Comparison of ENCODE assay signal across 16 cellular contexts in the genomic region with DNA sequence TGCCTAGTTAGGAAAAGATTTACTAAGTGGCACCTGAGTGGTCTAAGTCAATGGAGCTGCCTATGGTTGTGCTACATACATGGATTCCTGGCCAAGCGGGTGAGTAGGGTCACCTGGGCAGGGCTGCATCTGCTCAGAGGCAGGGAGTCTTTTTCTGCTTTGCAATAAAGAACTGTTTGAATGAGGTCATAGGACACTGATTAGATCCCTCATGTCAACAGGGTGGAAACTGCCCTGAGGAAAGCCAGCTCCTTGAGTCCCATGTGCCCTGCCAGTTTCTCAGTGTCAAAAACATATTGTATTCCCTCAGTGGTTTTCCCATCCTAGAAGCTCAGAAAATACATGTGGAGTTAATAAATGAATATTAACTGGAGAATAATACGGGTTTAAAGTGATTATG. TPM values are rescaled to one million over a fixed set of nuclear protein-coding genes. Genes with fewer than 3 reads are reported as not detected.
DNase-seq lines count a peak whose midpoint lies in the region; ATAC-seq and TF ChIP-seq lines count a peak whose summit lies in the region.
"Had no signal": no experiment of that assay in that cellular context is flagged by ENCODE, and none has a peak within 500 bp of the region (broad histone marks: within the 10 kb centered on the region; RNA-seq: fewer than 3 reads in every experiment).

No MANE protein-coding gene starts in this region.

- POLR2A ChIA-PET in IMR-90 (lab: Charles Lee; ENCODE audit: unreplicated experiment), result no interaction called here

- no peak overlapping the region for H2BK20ac ChIP-seq in IMR-90 (ENCODE audit: low read depth, low read length)

- H3K4me1 ChIP-seq in IMR-90 (ENCODE audit: control insufficient read depth, insufficient read depth, low read length), result peaks cover 20% of the 10 kb centered on the region
- peaks cover 13 to 43% (median 24%) of the 10 kb centered on the region in 4 donors for H3K4me1 ChIP-seq in stomach
- H3K4me1 ChIP-seq: HAP-1 had no signal

- no peak for TF ChIP-seq RAD21 in IMR-90 (IDR thresholded peaks at IDR 0.05; ENCODE audit: low read length)

- TF ChIP-seq EP300 in stomach (IDR thresholded peaks at IDR 0.05), result no peak

- H3K27ac ChIP-seq in IMR-90 (ENCODE audit: insufficient read depth, low read length) (no peak overlapping the region), epithelial cell of prostate (peak overlapping the region; percentile 83), stomach (no peak overlapping the region)

- no peak overlapping the region for H2AK9ac ChIP-seq in IMR-90 (replicated peaks; ENCODE audit: low read depth, low read length, poor library complexity)

- peak overlapping the region; percentile 20; the same call in 1 of the 2 replicates for H3K18ac ChIP-seq in IMR-90 (ENCODE audit: low read depth, low read length)

- peak overlapping the region; percentile 61; the same call in 1 of the 2 replicates for H2BK120ac ChIP-seq in IMR-90 (ENCODE audit: low read depth, low read length)

- H3K4me3 ChIP-seq in IMR-90 (ENCODE audit: insufficient read depth, low read depth, low read length) (no peak overlapping the region), stomach (no peak overlapping the region)
- H3K4me3 ChIP-seq: HAP-1 had no signal

- no peak overlapping the region for H3K4me2 ChIP-seq in IMR-90 (ENCODE audit: low read depth, low read length)

- H2BK15ac ChIP-seq in IMR-90 (ENCODE audit: low read depth, low read length), result peak overlapping the region; percentile 92; the same call in 2 of the 3 replicates

- H3K79me1 ChIP-seq in IMR-90 (ENCODE audit: low read depth in 1 of 2, low read length in 2 of 2), result no peaks in the 10 kb centered on the region

- no peak for ATAC-seq in IMR-90 (ENCODE audit: low read depth)

- WGBS in IMR-90 (ENCODE audit: extremely low coverage in 2 of 2, insufficient read length in 1 of 2), 2 experiments, result 100% methylated on average over 1 of the region's 2 CpGs; no CpG with 5 or more reads in 1 of the 2 experiments
- WGBS in stomach, 5 donors, result 47 to 74% (median 51%) methylated on average over 2 of the region's 2 CpGs

- peaks cover 5% of the 10 kb centered on the region; the same call in 1 of the 2 replicates for H4K20me1 ChIP-seq in IMR-90 (ENCODE audit: insufficient read depth, low read length)

- no peak overlapping the region for H3K4ac ChIP-seq in IMR-90 (ENCODE audit: low read depth, low read length)

- peak overlapping the region; percentile 11; the same call in 1 of the 2 replicates for H4K91ac ChIP-seq in IMR-90 (ENCODE audit: insufficient read depth, low read depth, low read length)

- dilution Hi-C loops in IMR-90 (cut with HindIII; ENCODE audit: low sequenced_read_pairs, unreplicated experiment), result no loop called here

- no TSS peak for BruUV-seq in IMR-90 (replicated peaks; lab: Mats Ljungman, UMichigan)

- H3K36me3 ChIP-seq in IMR-90 (ENCODE audit: control insufficient read depth, insufficient read depth, low read length) (no peaks in the 10 kb centered on the region), stomach (no peaks in the 10 kb centered on the region)
- H3K36me3 ChIP-seq: HAP-1 had no signal

- peaks cover 8% of the 10 kb centered on the region for H3K9me1 ChIP-seq in IMR-90 (ENCODE audit: insufficient read depth, low read length)

- 0 out of 2 replicates have a peak overlapping the region, but pooled peaks have one; percentile 17 for H2AK5ac ChIP-seq in IMR-90 (ENCODE audit: low read depth, low read length)

- H3K27me3 ChIP-seq in IMR-90 (ENCODE audit: control insufficient read depth, insufficient read depth, low read length), result peaks cover 24% of the 10 kb centered on the region
- peaks cover 0 to 18% (median 11%) of the 10 kb centered on the region in 3 donors for H3K27me3 ChIP-seq in stomach

- no peak for TF ChIP-seq CTCF in IMR-90 (conservative IDR thresholded peaks at IDR 0.05; ENCODE audit: low read depth, low read length)
- no peak for TF ChIP-seq CTCF in stomach (IDR thresholded peaks at IDR 0.05)
- no peak for TF ChIP-seq CTCF in GM10266 (IDR thresholded peaks at IDR 0.05; ENCODE audit: control insufficient read depth, insufficient read depth, low read depth, missing control alignments)

- no peak overlapping the region for H4K8ac ChIP-seq in IMR-90 (ENCODE audit: low read depth in 2 of 2, low read length in 2 of 2)

- H3K23ac ChIP-seq in IMR-90 (ENCODE audit: low read depth, low read length), result no peak overlapping the region

- CTCF ChIA-PET in IMR-90 (lab: Yijun Ruan, JAX), result no interaction called here

- no peak overlapping the region for H2BK5ac ChIP-seq in IMR-90 (ENCODE audit: low read depth, low read length, poor library complexity, severe bottlenecking)

- in situ Hi-C loops in IMR-90 (cut with MboI; ENCODE audit: low sequenced_read_pairs), result no loop called here

- no peak overlapping the region for H3K56ac ChIP-seq in IMR-90 (ENCODE audit: extremely low read depth, insufficient read depth, low read length)

- H2AFZ ChIP-seq in IMR-90 (replicated peaks; ENCODE audit: low read length, poor library complexity), result no peak overlapping the region

- H4K5ac ChIP-seq in IMR-90 (ENCODE audit: low read depth, low read length), result no peak overlapping the region

- intact Hi-C loops in IMR-90 (cut with micrococcal nuclease) (no loop called here), stomach (cut with DNase I; ENCODE audit: low total_unique reads) (loop anchor here (10.0 kb wide), 1 partner anchor 69 kb away; no protein-coding TSS in a partner anchor)

- H3K9ac ChIP-seq in IMR-90 (ENCODE audit: low read depth, low read length), result no peak overlapping the region

- H3K9me3 ChIP-seq in IMR-90 (ENCODE audit: control insufficient read depth, insufficient read depth, low read length), result peaks cover 3% of the 10 kb centered on the region
- no peaks in the 10 kb centered on the region for H3K9me3 ChIP-seq in stomach
- H3K9me3 ChIP-seq: HAP-1 had no signal

- peak; percentile 20 for DNase-seq in NCI-H146 (lab: John Stamatoyannopoulos, UW)
- no peak for DNase-seq in NCI-H146 treated with DMSO at 0.1 percent for 48 hours (lab: John Stamatoyannopoulos, UW; ENCODE audit: unreplicated experiment)
- DNase-seq in IMR-90, result no peak
- no peak for DNase-seq in epithelial cell of prostate (ENCODE audit: low read depth, low spot score)
- peak; percentile 34 for DNase-seq in stomach
- DNase-seq in DMS114 treated with DMSO at 0.1 percent for 48 hours (lab: John Stamatoyannopoulos, UW; ENCODE audit: unreplicated experiment), result no peak
- DNase-seq in GM10266 (ENCODE audit: extremely low spot score), result no peak
- no peak for DNase-seq in GM03348 (ENCODE audit: low spot score)
- DNase-seq: C1 segment of cervical spinal cord, KG1, NCI-H1048, NCI-H1436 treated with DMSO at 0.1 percent for 48 hours, NCI-H2081 treated with DMSO at 0.1 percent for 48 hours, NCI-H524, SHP77 had no signal

- TF ChIP-seq POLR2A in IMR-90 (IDR thresholded peaks at IDR 0.05; ENCODE audit: low read depth, low read length) (no peak), stomach (IDR thresholded peaks at IDR 0.05) (no peak)

- H3K14ac ChIP-seq in IMR-90 (replicated peaks; ENCODE audit: low read depth, low read length), result no peak overlapping the region

TF ChIP-seq in IMR-90, 13 proteins besides CTCF, POLR2A, EP300 and RAD21 (continues in another document):
- TF ChIP-seq BHLHE40 (IDR thresholded peaks at IDR 0.05; ENCODE audit: low read depth, low read length), result no peak
- no peak for TF ChIP-seq FOS (IDR thresholded peaks at IDR 0.05; ENCODE audit: low read depth, low read length)
- TF ChIP-seq NFE2L2 (IDR thresholded peaks at IDR 0.05; ENCODE audit: low read depth, low read length), result no peak
- no peak for TF ChIP-seq SMC3 (IDR thresholded peaks at IDR 0.05; ENCODE audit: low read depth, low read length)
- TF ChIP-seq MXI1 (IDR thresholded peaks at IDR 0.05; ENCODE audit: borderline replicate concordance, low read depth, low read length), result no peak
- no peak for TF ChIP-seq RCOR1 (IDR thresholded peaks at IDR 0.05; ENCODE audit: insufficient replicate concordance, low read length)
- TF ChIP-seq CHD1 (IDR thresholded peaks at IDR 0.05; ENCODE audit: low read depth, low read length), result no peak
- TF ChIP-seq RFX5 (IDR thresholded peaks at IDR 0.05; ENCODE audit: low read depth, low read length), result no peak
- TF ChIP-seq MAZ (IDR thresholded peaks at IDR 0.05; ENCODE audit: borderline replicate concordance, low read depth, low read length), result no peak
- no peak for TF ChIP-seq CEBPB (IDR thresholded peaks at IDR 0.05; ENCODE audit: low read depth, low read length)
- TF ChIP-seq, protein P1, sequence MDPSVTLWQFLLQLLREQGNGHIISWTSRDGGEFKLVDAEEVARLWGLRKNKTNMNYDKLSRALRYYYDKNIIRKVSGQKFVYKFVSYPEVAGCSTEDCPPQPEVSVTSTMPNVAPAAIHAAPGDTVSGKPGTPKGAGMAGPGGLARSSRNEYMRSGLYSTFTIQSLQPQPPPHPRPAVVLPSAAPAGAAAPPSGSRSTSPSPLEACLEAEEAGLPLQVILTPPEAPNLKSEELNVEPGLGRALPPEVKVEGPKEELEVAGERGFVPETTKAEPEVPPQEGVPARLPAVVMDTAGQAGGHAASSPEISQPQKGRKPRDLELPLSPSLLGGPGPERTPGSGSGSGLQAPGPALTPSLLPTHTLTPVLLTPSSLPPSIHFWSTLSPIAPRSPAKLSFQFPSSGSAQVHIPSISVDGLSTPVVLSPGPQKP (IDR thresholded peaks at IDR 0.05; ENCODE audit: borderline replicate concordance, low read depth, low read length), result no peak
- TF ChIP-seq MAFK (IDR thresholded peaks at IDR 0.05; ENCODE audit: low read depth, low read length), result no peak

RNA-seq across cellular contexts. Expression of a gene that starts 4.6 kb away (rescaled TPM):
- total RNA-seq in IMR-90 (2012; rRNA removed) (0.18 and 0.28 TPM in 2 replicates), stomach (100 to 1,000 TPM in 2 of 5 donors, 10 to 100 TPM in 3; 11.6 to 182 (median 68.5) TPM)
- polyA plus RNA-seq in IMR-90 (2012; rRNA removed) (0.13 and 0.19 TPM in 2 replicates), stomach (10 to 100 TPM in 1 of 3 donors, 1 to 10 TPM in 2; 4.3 to 11.3 (median 9.5) TPM)
- polyA plus RNA-seq in IMR-90 (2012; cell fraction: cytosol; rRNA removed), result 0.11 and 0.15 TPM in 2 replicates
- polyA plus RNA-seq in IMR-90 (2012; cell fraction: nucleus; rRNA removed; ENCODE audit: low replicate concordance), result 0.33 and 0.57 TPM in 2 replicates

RNA-seq across cellular contexts. Expression of a gene that starts 31.1 kb away (rescaled TPM):
- total RNA-seq in IMR-90 (2012; rRNA removed) (under 0.01 and 0.18 TPM in 2 replicates), stomach (100 to 1,000 TPM in 1 of 5 donors, 10 to 100 TPM in 2, 1 to 10 TPM in 2; 1.2 to 150 (median 10.1) TPM)
- polyA plus RNA-seq in IMR-90 (2012; rRNA removed) (0.07 and 0.31 TPM in 2 replicates), stomach (10 to 100 TPM in 2 of 3 donors, 1 to 10 TPM in 1; 8.2 to 16.5 (median 13.2) TPM)
- 0.01 and 0.10 TPM in 2 replicates for polyA plus RNA-seq in IMR-90 (2012; cell fraction: cytosol; rRNA removed)
- polyA plus RNA-seq in IMR-90 (2012; cell fraction: nucleus; rRNA removed; ENCODE audit: low replicate concordance), result 0.36 and 0.66 TPM in 2 replicates

Comparison
In these comparisons a context has a peak if more than half of its experiments do, and no peak if none do; other contexts are left out.
1. DNase-seq: peak in NCI-H146 (single experiment) and stomach (single experiment); none in NCI-H146 treated with DMSO at 0.1 percent for 48 hours (single experiment), IMR-90 (single experiment), epithelial cell of prostate (single experiment), DMS114 treated with DMSO at 0.1 percent for 48 hours (single experiment), GM10266 (single experiment) and GM03348 (single experiment).